8 cellular contexts compared by ENCODE assay signal in genomic region chr3:104291437-104291851, GRCh38.
A peak's percentile ranks its signal among the peaks of the same experiment; 100 is the strongest.
DNase-seq lines count a peak whose midpoint lies in the region; ATAC-seq and TF ChIP-seq lines count a peak whose summit lies in the region.

No MANE protein-coding gene starts in this region.

- no peak for TF ChIP-seq CTCF in fibroblast of the aortic adventitia (IDR thresholded peaks at IDR 0.05; ENCODE audit: insufficient read depth, low read length)
- TF ChIP-seq CTCF in RWPE1 (conservative IDR thresholded peaks at IDR 0.05; ENCODE audit: low read depth), result no peak

- H3K9me3 ChIP-seq in CD4-positive, alpha-beta memory T cell (ENCODE audit: control insufficient read depth in 1 of 2, low read length in 2 of 2), result no peaks in the 10 kb centered on the region

- H3K4me3 Mint-ChIP-seq in CD4-positive, alpha-beta memory T cell, result peak overlapping the region; percentile 53 to 87 (median 74)
- peak overlapping the region in 2 of 5 donors; percentile 12 to 50 for H3K4me3 Mint-ChIP-seq in immature natural killer cell

- POLR2A ChIA-PET in CD4-positive, alpha-beta memory T cell (lab: Charles Lee; ENCODE audit: partially characterized antibody), result no interaction called here
- POLR2A ChIA-PET in RWPE1 (lab: Yijun Ruan, JAX; ENCODE audit: low non-redundant PET), result no interaction called here

- H3K27ac ChIP-seq in CD4-positive, alpha-beta memory T cell (ENCODE audit: low read depth, low read length), result peak overlapping the region; percentile 15
- no peak overlapping the region for H3K27ac ChIP-seq in RWPE1

- H3K4me1 Mint-ChIP-seq in CD4-positive, alpha-beta memory T cell, result peaks cover 8 to 18% (median 17%) of the 10 kb centered on the region in 4 donors
- H3K4me1 Mint-ChIP-seq in immature natural killer cell, result no peaks in the 10 kb centered on the region

- CTCF ChIA-PET in CD4-positive, alpha-beta memory T cell (lab: Charles Lee; ENCODE audit: partially characterized antibody), result no interaction called here
- CTCF ChIA-PET in RWPE1 (lab: Yijun Ruan, JAX), result no interaction called here

- H3K4me3 ChIP-seq in CD4-positive, alpha-beta memory T cell (ENCODE audit: low read length in 2 of 2), result peak overlapping the region; percentile 14 to 51
- peak overlapping the region; percentile 45 for H3K4me3 ChIP-seq in fibroblast of the aortic adventitia (ENCODE audit: low read depth, low read length)

- no peaks in the 10 kb centered on the region for H3K27me3 Mint-ChIP-seq in CD4-positive, alpha-beta memory T cell
- H3K27me3 Mint-ChIP-seq in immature natural killer cell (ENCODE audit: low read depth in 3 of 3), result peaks cover 0 to 1% (median 0%) of the 10 kb centered on the region in 3 donors

- H3K27ac Mint-ChIP-seq in CD4-positive, alpha-beta memory T cell, result peak overlapping the region; percentile 17 to 81 (median 49)
- H3K27ac Mint-ChIP-seq in immature natural killer cell, result peak overlapping the region in 2 of 6 donors; percentile 17 to 37

- H3K36me3 ChIP-seq in CD4-positive, alpha-beta memory T cell (ENCODE audit: insufficient read depth, low read length), result no peaks in the 10 kb centered on the region

- peaks cover 0 to 5% (median 2%) of the 10 kb centered on the region in 8 donors for H3K9me3 Mint-ChIP-seq in CD4-positive, alpha-beta memory T cell
- H3K9me3 Mint-ChIP-seq in immature natural killer cell, result peaks cover 7 to 13% (median 11%) of the 10 kb centered on the region in 6 donors

- H3K27me3 ChIP-seq in CD4-positive, alpha-beta memory T cell (ENCODE audit: insufficient read depth, low read length), result no peaks in the 10 kb centered on the region

- DNase-seq in CD4-positive, alpha-beta memory T cell, result peak in 1 of 5 donors; percentile 4
- peak; percentile 31 for DNase-seq in NAMALWA (ENCODE audit: low spot score)
- peak; percentile 19 for DNase-seq in fibroblast of the aortic adventitia (ENCODE audit: low read depth)
- DNase-seq in immature natural killer cell, result no peak
- no peak for DNase-seq in T-helper 9 cell
- no peak for DNase-seq in NK-92 treated with Interleukin-12 subunit alpha and Interleukin-12 subunit beta, amount 100 ng/mL, for 24 hours (lab: John Stamatoyannopoulos, UW)
- DNase-seq in RWPE1 (ENCODE audit: low spot score), result no peak

- intact Hi-C loops in CD4-positive, alpha-beta memory T cell (cut with micrococcal nuclease), result no loop called here

- H3K36me3 Mint-ChIP-seq in CD4-positive, alpha-beta memory T cell, result no peaks in the 10 kb centered on the region
- no peaks in the 10 kb centered on the region for H3K36me3 Mint-ChIP-seq in immature natural killer cell

- no peaks in the 10 kb centered on the region for H3K4me1 ChIP-seq in CD4-positive, alpha-beta memory T cell (ENCODE audit: insufficient read depth, low read length)

- peak; percentile 77 for ATAC-seq in GM21390 (IDR thresholded peaks at IDR 0.05; ENCODE audit: unreplicated experiment)

Comparison
In these comparisons a context has a peak if more than half of its experiments do, and no peak if none do; other contexts are left out.
1. DNase-seq: peak in NAMALWA (single experiment) and fibroblast of the aortic adventitia (single experiment); none in immature natural killer cell (0 of 3), T-helper 9 cell (single experiment), NK-92 treated with Interleukin-12 subunit alpha and Interleukin-12 subunit beta, amount 100 ng/mL, for 24 hours (single experiment) and RWPE1 (single experiment).